Comparison of ENCODE assay signal across 32 cellular contexts in the genomic region with DNA sequence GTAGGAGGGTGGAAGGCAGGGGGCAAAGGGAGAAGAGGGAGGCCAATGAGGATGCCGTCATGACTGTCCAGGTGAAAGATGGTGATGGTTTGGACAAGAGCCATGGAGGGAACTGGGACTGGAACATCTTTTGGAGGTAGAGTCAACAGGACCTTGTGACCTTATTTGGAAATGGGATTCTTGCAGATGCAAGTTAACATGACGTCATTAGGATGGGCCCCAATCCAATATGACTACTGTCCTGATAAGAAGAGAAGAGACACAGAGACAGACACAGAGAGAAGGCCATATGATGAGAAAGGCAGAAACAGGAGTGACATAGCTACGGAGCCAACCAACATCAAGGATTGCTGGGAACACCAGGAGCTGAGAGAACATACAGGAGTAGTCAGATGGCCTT. TPM values are rescaled to one million over a fixed set of nuclear protein-coding genes. Genes with fewer than 3 reads are reported as not detected.
"Had no signal": no experiment of that assay in that cellular context is flagged by ENCODE, and none has a peak within 500 bp of the region (broad histone marks: within the 10 kb centered on the region; RNA-seq: fewer than 3 reads in every experiment).

No MANE protein-coding gene starts in this region.

- DNase-seq: activated B cell treated with CpG ODN at 0.5 μM for 24 hours; activated CD4-positive, alpha-beta memory T cell treated with anti-CD3 and anti-CD28 coated beads for 36 hours; activated CD4-positive, alpha-beta T cell treated with anti-CD3 and anti-CD28 coated beads for 4 hours; activated CD4-positive, alpha-beta T cell treated with anti-CD3 and anti-CD28 coated beads, Interleukin-2, amount 10 ng/mL, durations not matched to agents 24 days and 14 days; activated CD4-positive, alpha-beta T cell treated with anti-CD3 and anti-CD28 coated beads, Interleukin-2, amount 50 U/mL, for 1 hour; activated CD4-positive, alpha-beta T cell treated with anti-CD3 and anti-CD28 coated beads, Interleukin-2, amount 50 U/mL, for 4 hours; activated CD4-positive, CD25-positive, alpha-beta regulatory T cell treated with anti-CD3 and anti-CD28 coated beads, Interleukin-2, amount 50 U/mL, for 72 hours; activated CD8-positive, alpha-beta memory T cell treated with anti-CD3 and anti-CD28 coated beads, Interleukin-2, amount 50 U/mL, for 4 hours; activated CD8-positive, alpha-beta T cell treated with anti-CD3 and anti-CD28 coated beads for 36 hours; activated effector memory CD4-positive, alpha-beta T cell treated with Interleukin-2 at 50 U/mL for 16 hours; activated gamma-delta T cell; activated naive CD4-positive, alpha-beta T cell treated with anti-CD3 and anti-CD28 coated beads, Interleukin-2, amount 10 ng/mL, durations not matched to agents 7 days and 5 days; activated naive CD4-positive, alpha-beta T cell treated with Interleukin-2 at 50 U/mL for 16 hours; activated naive CD8-positive, alpha-beta T cell treated with anti-CD3 and anti-CD28 coated beads, Interleukin-2, amount 10 ng/mL, durations not matched to agents 7 days and 5 days; activated naive CD8-positive, alpha-beta T cell treated with anti-CD3 and anti-CD28 coated beads, Interleukin-2, amount 50 U/mL, for 24 hours; activated T-cell treated with anti-CD3 and anti-CD28 coated beads for 4 hours; activated T-cell treated with anti-CD3 and anti-CD28 coated beads, Interleukin-2, amount 50 U/mL, for 1 hour; activated T-cell treated with anti-CD3 and anti-CD28 coated beads, Interleukin-2, amount 50 U/mL, for 48 hours; amygdala; anterior cingulate cortex; caudate nucleus; cerebellar nuclear complex; T-helper 2 cell; T-helper 9 cell had no signal

- FAIRE-seq: TTC549 had no signal

- H3K27ac ChIP-seq: ascending aorta, cardiac muscle cell, VCaP had no signal

- H3K36me3 ChIP-seq: ascending aorta, cardiac muscle cell had no signal

- H3K27me3 ChIP-seq: ascending aorta, cardiac muscle cell had no signal

- H3K4me3 ChIP-seq: ascending aorta, cardiac muscle cell had no signal

- ATAC-seq: activated CD8-positive, alpha-beta T cell treated with anti-CD3 and anti-CD28 coated beads for 36 hours; activated naive CD8-positive, alpha-beta T cell treated with anti-CD3 and anti-CD28 coated beads, Interleukin-2, amount 50 U/mL, for 24 hours had no signal

- H3K4me1 ChIP-seq: ascending aorta had no signal

- H3K9me3 ChIP-seq: ascending aorta had no signal

RNA-seq across cellular contexts. Expression of gene ISX, which starts 31.0 kb away (rescaled TPM):
- total RNA-seq: activated B cell treated with CpG ODN at 0.5 μM for 24 hours; activated CD4-positive, alpha-beta memory T cell treated with anti-CD3 and anti-CD28 coated beads for 36 hours; activated CD4-positive, alpha-beta T cell treated with anti-CD3 and anti-CD28 coated beads, Interleukin-2, amount 10 ng/mL, durations not matched to agents 24 days and 14 days; activated CD8-positive, alpha-beta memory T cell treated with anti-CD3 and anti-CD28 coated beads for 36 hours; activated CD8-positive, alpha-beta T cell treated with anti-CD3 and anti-CD28 coated beads for 36 hours; activated naive CD8-positive, alpha-beta T cell treated with anti-CD3 and anti-CD28 coated beads, Interleukin-2, amount 10 ng/mL, durations not matched to agents 7 days and 5 days; activated T-helper 2 cell treated with anti-CD3 and anti-CD28 coated beads, Interferon-gamma antibody, Interleukin-2, Interleukin-4, amounts not matched to agents 10 μg/mL and 5 μg/mL and 100 μg/mL, durations not matched to agents 14 hours and 24 hours and 36 hours; ascending aorta; bronchial epithelial cell; cardiac muscle cell; chondrocyte had no signal
- polyA plus RNA-seq: cardiac muscle cell had no signal
